ENCODE assay signal across 22 cellular contexts in the genomic region with DNA sequence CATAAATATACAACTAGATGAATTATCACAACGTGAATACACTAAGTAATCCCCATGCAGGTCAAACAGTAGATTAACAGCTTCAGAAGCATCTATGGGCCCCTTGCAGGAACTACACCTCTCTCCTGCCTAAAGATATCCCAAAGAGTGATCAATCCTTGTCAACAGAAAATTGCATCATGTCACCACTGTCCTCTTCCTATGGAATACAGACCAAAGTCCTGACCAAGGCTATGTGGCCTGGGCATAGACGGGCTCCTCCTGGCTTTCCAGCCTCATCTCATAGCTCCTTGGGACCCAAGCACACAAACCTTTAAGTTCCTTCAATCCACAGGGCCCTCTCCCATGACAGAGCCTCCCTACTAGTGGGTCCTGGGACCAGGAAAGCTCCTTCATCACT. TPM values are rescaled to one million over a fixed set of nuclear protein-coding genes. Genes with fewer than 3 reads are reported as not detected.
DNase-seq lines count a peak whose midpoint lies in the region; ATAC-seq and TF ChIP-seq lines count a peak whose summit lies in the region.
"Had no signal": no experiment of that assay in that cellular context is flagged by ENCODE, and none has a peak within 500 bp of the region (broad histone marks: within the 10 kb centered on the region; RNA-seq: fewer than 3 reads in every experiment).

No MANE protein-coding gene starts in this region.

- H3K4me2 ChIP-seq in GM23248 (ENCODE audit: unreplicated experiment): no peak overlapping the region
- H3K4me2 ChIP-seq in smooth muscle cell: no peak overlapping the region
- H3K4me2 ChIP-seq: A549, hepatocyte had no signal

- H3K79me2 ChIP-seq in GM23248 (ENCODE audit: insufficient read depth) (no peaks in the 10 kb centered on the region), smooth muscle cell (ENCODE audit: low read depth) (no peaks in the 10 kb centered on the region)
- H3K79me2 ChIP-seq: hepatocyte had no signal

- H3K4me1 ChIP-seq in GM23248 (ENCODE audit: insufficient read depth) (peaks cover 4% of the 10 kb centered on the region; the same call in 1 of the 2 replicates), smooth muscle cell (ENCODE audit: low read depth) (no peaks in the 10 kb centered on the region)
- H3K4me1 ChIP-seq: A549, adrenal gland, breast epithelium had no signal

- H2AFZ ChIP-seq in GM23248 (no peak overlapping the region), smooth muscle cell (ENCODE audit: low read depth) (no peak overlapping the region)
- H2AFZ ChIP-seq: hepatocyte had no signal

- H3K36me3 ChIP-seq in GM23248 (ENCODE audit: low read depth) (peaks cover 4% of the 10 kb centered on the region; the same call in 1 of the 2 replicates), smooth muscle cell (ENCODE audit: low read depth) (peaks cover 9% of the 10 kb centered on the region)
- H3K36me3 ChIP-seq: breast epithelium, ovary had no signal

- H3K9me2 ChIP-seq in GM23248 (ENCODE audit: insufficient read depth): no peaks in the 10 kb centered on the region

- H3K27ac ChIP-seq in GM23248: peak overlapping the region; percentile 32
- H3K27ac ChIP-seq in smooth muscle cell (ENCODE audit: low read depth): no peak overlapping the region
- H3K27ac ChIP-seq: A549, adrenal gland, breast epithelium, hepatocyte, ovary had no signal

- no peaks in the 10 kb centered on the region for H3K9me3 Mint-ChIP-seq in activated CD4-positive, alpha-beta T cell treated with anti-CD3 and anti-CD28 coated beads, Interleukin-2, amount 10 ng/mL, durations not matched to agents 7 days and 5 days
- H3K9me3 Mint-ChIP-seq in activated T-helper 17 cell treated with anti-CD3 and anti-CD28 coated beads, Interleukin-2, amount 50 U/mL, for 72 hours: no peaks in the 10 kb centered on the region
- peaks cover 2% of the 10 kb centered on the region for H3K9me3 Mint-ChIP-seq in stimulated activated memory B cell treated with anti-CD40 and anti-IgM and Interleukin-4, amounts not matched to agents 10 μg/mL and 1 μg/mL and 100 μg/mL, for 72 hours

- H3F3A ChIP-seq in GM23248 (ENCODE audit: insufficient read depth): peaks cover 12% of the 10 kb centered on the region; the same call in 1 of the 2 replicates
- H3F3A ChIP-seq in smooth muscle cell (ENCODE audit: low read depth): no peaks in the 10 kb centered on the region

- DNase-seq in activated CD4-positive, alpha-beta T cell treated with anti-CD3 and anti-CD28 coated beads, Interleukin-2, amount 10 ng/mL, durations not matched to agents 7 days and 5 days: no peak
- no peak for DNase-seq in activated CD4-positive, alpha-beta T cell treated with anti-CD3 and anti-CD28 coated beads, Interleukin-2, amount 50 U/mL, for 4 hours
- DNase-seq in GM23248 (no peak), smooth muscle cell (lab: John Stamatoyannopoulos, UW; ENCODE audit: unreplicated experiment) (no peak), AG08396 (ENCODE audit: low spot score) (no peak), SKM-1 treated with dmso at 0.1 percent for 144 hours (lab: John Stamatoyannopoulos, UW; ENCODE audit: unreplicated experiment) (no peak)
- DNase-seq: DMS153; Kasumi-1; naive thymus-derived CD4-positive, alpha-beta T cell; NCI-H1092; NCI-H2107; NCI-H510A; ovary; stimulated activated naive CD4-positive, alpha-beta T cell; SW 1271 had no signal

- H3K4me3 Mint-ChIP-seq in activated CD4-positive, alpha-beta T cell treated with anti-CD3 and anti-CD28 coated beads, Interleukin-2, amount 10 ng/mL, durations not matched to agents 7 days and 5 days: no peak overlapping the region
- H3K4me3 Mint-ChIP-seq in activated T-helper 17 cell treated with anti-CD3 and anti-CD28 coated beads, Interleukin-2, amount 50 U/mL, for 72 hours: no peak overlapping the region
- H3K4me3 Mint-ChIP-seq in stimulated activated memory B cell treated with anti-CD40 and anti-IgM and Interleukin-4, amounts not matched to agents 10 μg/mL and 1 μg/mL and 100 μg/mL, for 72 hours: peak overlapping the region; percentile 51
- H3K4me3 Mint-ChIP-seq: naive thymus-derived CD4-positive, alpha-beta T cell had no signal

- CTCF ChIA-PET in activated CD4-positive, alpha-beta T cell treated with anti-CD3 and anti-CD28 coated beads, Interleukin-2, amount 10 ng/mL, durations not matched to agents 7 days and 5 days (lab: Charles Lee): interaction anchor here (0.9 to 2.1 kb wide), 4 partner anchors 11 to 258 kb away, joined by 3 to 8 read pairs (median 4); a partner anchor contains a TSS

- H3K27ac Mint-ChIP-seq in activated CD4-positive, alpha-beta T cell treated with anti-CD3 and anti-CD28 coated beads, Interleukin-2, amount 10 ng/mL, durations not matched to agents 7 days and 5 days: peak overlapping the region; percentile 55
- H3K27ac Mint-ChIP-seq in activated T-helper 17 cell treated with anti-CD3 and anti-CD28 coated beads, Interleukin-2, amount 50 U/mL, for 72 hours: peak overlapping the region; percentile 65
- peak overlapping the region; percentile 95 for H3K27ac Mint-ChIP-seq in stimulated activated memory B cell treated with anti-CD40 and anti-IgM and Interleukin-4, amounts not matched to agents 10 μg/mL and 1 μg/mL and 100 μg/mL, for 72 hours

- H4K20me1 ChIP-seq in GM23248 (ENCODE audit: insufficient read depth): no peaks in the 10 kb centered on the region
- peaks cover 21% of the 10 kb centered on the region for H4K20me1 ChIP-seq in smooth muscle cell (ENCODE audit: low read depth)

- no peak overlapping the region for H3K4me3 ChIP-seq in GM23248
- no peak overlapping the region for H3K4me3 ChIP-seq in smooth muscle cell
- H3K4me3 ChIP-seq: A549, adrenal gland, breast epithelium, GM12878, hepatocyte, ovary had no signal

- in situ Hi-C loops in GM23248 (cut with MboI): loop anchor here (25.0 kb wide), 1 partner anchor 227 kb away; no protein-coding TSS in a partner anchor

- POLR2A ChIA-PET in activated CD4-positive, alpha-beta T cell treated with anti-CD3 and anti-CD28 coated beads, Interleukin-2, amount 10 ng/mL, durations not matched to agents 7 days and 5 days (lab: Charles Lee): no interaction called here

- no peaks in the 10 kb centered on the region for H3K27me3 Mint-ChIP-seq in activated CD4-positive, alpha-beta T cell treated with anti-CD3 and anti-CD28 coated beads, Interleukin-2, amount 10 ng/mL, durations not matched to agents 7 days and 5 days
- no peaks in the 10 kb centered on the region for H3K27me3 Mint-ChIP-seq in activated T-helper 17 cell treated with anti-CD3 and anti-CD28 coated beads, Interleukin-2, amount 50 U/mL, for 72 hours
- no peaks in the 10 kb centered on the region for H3K27me3 Mint-ChIP-seq in stimulated activated memory B cell treated with anti-CD40 and anti-IgM and Interleukin-4, amounts not matched to agents 10 μg/mL and 1 μg/mL and 100 μg/mL, for 72 hours
- H3K27me3 Mint-ChIP-seq: naive thymus-derived CD4-positive, alpha-beta T cell had no signal

- TF ChIP-seq CTCF in smooth muscle cell (IDR thresholded peaks at IDR 0.05; ENCODE audit: borderline replicate concordance, insufficient read depth, poor library complexity, severe bottlenecking): no peak

- H3K36me3 Mint-ChIP-seq in activated CD4-positive, alpha-beta T cell treated with anti-CD3 and anti-CD28 coated beads, Interleukin-2, amount 10 ng/mL, durations not matched to agents 7 days and 5 days (ENCODE audit: low read depth): peaks cover 88% of the 10 kb centered on the region
- peaks cover 100% of the 10 kb centered on the region for H3K36me3 Mint-ChIP-seq in activated T-helper 17 cell treated with anti-CD3 and anti-CD28 coated beads, Interleukin-2, amount 50 U/mL, for 72 hours (ENCODE audit: low read depth)
- H3K36me3 Mint-ChIP-seq in stimulated activated memory B cell treated with anti-CD40 and anti-IgM and Interleukin-4, amounts not matched to agents 10 μg/mL and 1 μg/mL and 100 μg/mL, for 72 hours: peaks cover 77% of the 10 kb centered on the region

- no peak for ATAC-seq in activated T-helper 17 cell treated with anti-CD3 and anti-CD28 coated beads, Interleukin-2, amount 50 U/mL, for 72 hours (replicated peaks)
- ATAC-seq in stimulated activated memory B cell treated with anti-CD40 and anti-IgM and Interleukin-4, amounts not matched to agents 10 μg/mL and 1 μg/mL and 100 μg/mL, for 72 hours: no peak
- ATAC-seq: A549 had no signal

- H3K9ac ChIP-seq in GM23248: no peak overlapping the region
- no peak overlapping the region for H3K9ac ChIP-seq in smooth muscle cell (ENCODE audit: low read depth)

- 73 to 77% methylated on average over 2 of the region's 2 CpGs for WGBS in GM23248 (ENCODE audit: low coverage in 1 of 2, low lambda C conversion rate in 2 of 2, missing lambda C conversion rate in 2 of 2), 2 experiments
- 100% methylated on average over 2 of the region's 2 CpGs for WGBS in smooth muscle cell (ENCODE audit: low lambda C conversion rate)

- H3K4me1 Mint-ChIP-seq in activated CD4-positive, alpha-beta T cell treated with anti-CD3 and anti-CD28 coated beads, Interleukin-2, amount 10 ng/mL, durations not matched to agents 7 days and 5 days: peaks cover 66% of the 10 kb centered on the region
- peaks cover 10% of the 10 kb centered on the region for H3K4me1 Mint-ChIP-seq in activated T-helper 17 cell treated with anti-CD3 and anti-CD28 coated beads, Interleukin-2, amount 50 U/mL, for 72 hours
- peaks cover 67% of the 10 kb centered on the region for H3K4me1 Mint-ChIP-seq in stimulated activated memory B cell treated with anti-CD40 and anti-IgM and Interleukin-4, amounts not matched to agents 10 μg/mL and 1 μg/mL and 100 μg/mL, for 72 hours

- no peaks in the 10 kb centered on the region for H3K27me3 ChIP-seq in GM23248 (replicated peaks; ENCODE audit: insufficient read depth)
- no peaks in the 10 kb centered on the region for H3K27me3 ChIP-seq in smooth muscle cell (ENCODE audit: low read depth)
- H3K27me3 ChIP-seq: adrenal gland, breast epithelium, hepatocyte, ovary had no signal

- H3K9me3 ChIP-seq in GM23248 (ENCODE audit: low read depth): no peaks in the 10 kb centered on the region
- H3K9me3 ChIP-seq in smooth muscle cell (replicated peaks; ENCODE audit: low read depth): no peaks in the 10 kb centered on the region
- H3K9me3 ChIP-seq: A549, adrenal gland, breast epithelium, ovary had no signal

RNA-seq across cellular contexts. Expression of a gene that starts 25.3 kb away (rescaled TPM):
- total RNA-seq in activated CD4-positive, alpha-beta T cell treated with anti-CD3 and anti-CD28 coated beads, Interleukin-2, amount 10 ng/mL, durations not matched to agents 7 days and 5 days: under 1 TPM; 0.10 to 0.17 TPM
- not detected in 2 replicates for total RNA-seq in GM23248 (2014; rRNA removed; shearing (Covaris generic))
- polyA plus RNA-seq in GM23248 (2016; fragmentation: Nextera tagmentation; extraction: Ambion mirVana) (not detected in 2 replicates), smooth muscle cell (0.37 and 2.7 TPM in 2 replicates)
- total RNA-seq in activated T-helper 17 cell treated with anti-CD3 and anti-CD28 coated beads, Interleukin-2, amount 50 U/mL, for 72 hours: under 1 TPM; 0.65 to 0.90 TPM
- 3.5 and 6.9 TPM in 2 replicates for total RNA-seq in smooth muscle cell
- polyA plus RNA-seq: naive thymus-derived CD4-positive, alpha-beta T cell; ovary had no signal
